2 cellular contexts compared by ENCODE assay signal in genomic region chr3:8979262-8979661, GRCh38.
TF ChIP-seq lines count a peak whose summit lies in the region.

No MANE protein-coding gene starts in this region.

TF ChIP-seq in IMR-90, 13 proteins besides CTCF, POLR2A, EP300 and RAD21:
- TF ChIP-seq USF2 (IDR thresholded peaks at IDR 0.05; ENCODE audit: low read depth, low read length): no peak
- TF ChIP-seq RCOR1 (IDR thresholded peaks at IDR 0.05; ENCODE audit: insufficient replicate concordance, low read length): no peak
- TF ChIP-seq MAFK (IDR thresholded peaks at IDR 0.05; ENCODE audit: low read depth, low read length): no peak
- no peak for TF ChIP-seq ELK1 (IDR thresholded peaks at IDR 0.05; ENCODE audit: borderline replicate concordance, low read depth, low read length)
- no peak for TF ChIP-seq BHLHE40 (IDR thresholded peaks at IDR 0.05; ENCODE audit: low read depth, low read length)
- TF ChIP-seq NFE2L2 (IDR thresholded peaks at IDR 0.05; ENCODE audit: low read depth, low read length): no peak
- TF ChIP-seq FOS (IDR thresholded peaks at IDR 0.05; ENCODE audit: low read depth, low read length): no peak
- no peak for TF ChIP-seq MXI1 (IDR thresholded peaks at IDR 0.05; ENCODE audit: borderline replicate concordance, low read depth, low read length)
- TF ChIP-seq SMC3 (IDR thresholded peaks at IDR 0.05; ENCODE audit: low read depth, low read length): no peak
- no peak for TF ChIP-seq RFX5 (IDR thresholded peaks at IDR 0.05; ENCODE audit: low read depth, low read length)

TF ChIP-seq in endothelial cell of umbilical vein, 7 proteins besides CTCF, POLR2A, EP300 and RAD21:
- TF ChIP-seq GATA2 (IDR thresholded peaks at IDR 0.05; ENCODE audit: insufficient read depth, insufficient read length, low read depth, low read length) (no peak), JUN (IDR thresholded peaks at IDR 0.05; ENCODE audit: borderline replicate concordance, insufficient read depth, insufficient read length, low read depth) (no peak), EZH2 (IDR thresholded peaks at IDR 0.05; ENCODE audit: borderline replicate concordance, low read depth, low read length, severe bottlenecking) (peak; percentile 10), MAX (IDR thresholded peaks at IDR 0.05; ENCODE audit: insufficient read depth, insufficient read length) (no peak)
